27 cellular contexts compared by ENCODE assay signal in the genomic region with DNA sequence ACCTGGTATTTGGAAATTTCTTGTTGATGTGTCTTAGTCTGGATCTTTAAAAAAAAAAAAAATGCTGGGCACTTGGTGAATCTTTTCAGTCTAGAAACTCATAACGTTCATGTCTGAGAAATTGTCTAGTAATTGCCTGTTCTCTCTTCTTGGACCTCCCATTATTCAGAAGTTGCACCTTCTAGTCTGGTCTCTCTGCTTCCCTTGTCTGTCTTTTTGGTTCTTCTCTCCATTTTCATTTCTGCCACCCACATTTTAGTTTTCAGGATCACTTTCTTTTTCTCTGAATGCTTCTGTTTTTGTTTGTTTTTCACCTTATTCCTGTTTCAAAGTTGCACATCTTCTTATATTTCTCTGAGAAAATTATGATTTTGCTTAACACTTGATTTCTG.
"Had no signal": no experiment of that assay in that cellular context is flagged by ENCODE, and none has a peak within 500 bp of the region (broad histone marks: within the 10 kb centered on the region; RNA-seq: fewer than 3 reads in every experiment).

No MANE protein-coding gene starts in this region.

- H3K27ac Mint-ChIP-seq: nephron; neural progenitor cell; progenitor cell of endocrine pancreas; stimulated activated effector memory CD8-positive, alpha-beta T cell treated with anti-CD3 and anti-CD28 coated beads, Interleukin-12 subunit alpha, Interleukin-12 subunit beta, amount 100 ng/mL, for 72 hours; stimulated activated naive B cell treated with anti-CD40 and anti-IgM and Interleukin-4, amounts not matched to agents 10 μg/mL and 1 μg/mL and 100 μg/mL, for 72 hours; stimulated activated naive CD8-positive, alpha-beta T cell treated with anti-CD3 and anti-CD28 coated beads, Interleukin-15, Interleukin-2, amounts not matched to agents 100 ng/mL and 50 ng/mL, for 24 hours had no signal

- H3K27ac ChIP-seq: neural progenitor cell, ovary, parathyroid adenoma, psoas muscle, right lobe of liver, sigmoid colon, stomach, thoracic aorta, thyroid gland, tibial nerve, upper lobe of left lung, vagina had no signal

- H3K4me3 ChIP-seq: neural progenitor cell, ovary, psoas muscle, right lobe of liver, sigmoid colon, stomach, thoracic aorta, thyroid gland, tibial nerve, upper lobe of left lung, vagina had no signal

- H2AFZ ChIP-seq: neural progenitor cell, parathyroid adenoma had no signal

- H3K4me1 ChIP-seq: neural progenitor cell, parathyroid adenoma, psoas muscle, right lobe of liver, sigmoid colon had no signal

- ATAC-seq: psoas muscle; right cardiac atrium; right lobe of liver; stimulated activated effector memory CD8-positive, alpha-beta T cell treated with anti-CD3 and anti-CD28 coated beads, Interleukin-12 subunit alpha, Interleukin-12 subunit beta, amount 100 ng/mL, for 72 hours; stimulated activated naive B cell treated with anti-CD40 and anti-IgM and Interleukin-4, amounts not matched to agents 10 μg/mL and 1 μg/mL and 100 μg/mL, for 72 hours had no signal

- H3K9ac ChIP-seq: neural progenitor cell, parathyroid adenoma had no signal

- H3K36me3 Mint-ChIP-seq: stimulated activated effector memory CD8-positive, alpha-beta T cell treated with anti-CD3 and anti-CD28 coated beads, Interleukin-12 subunit alpha, Interleukin-12 subunit beta, amount 100 ng/mL, for 72 hours had no signal

- H3K4me1 Mint-ChIP-seq: nephron; neural progenitor cell; stimulated activated effector memory CD8-positive, alpha-beta T cell treated with anti-CD3 and anti-CD28 coated beads, Interleukin-12 subunit alpha, Interleukin-12 subunit beta, amount 100 ng/mL, for 72 hours had no signal

- H3K27me3 ChIP-seq: neural progenitor cell, ovary, right lobe of liver, sigmoid colon, stomach, thyroid gland, tibial nerve, upper lobe of left lung, vagina had no signal

- H3K27me3 Mint-ChIP-seq: progenitor cell of endocrine pancreas; stimulated activated naive B cell treated with anti-CD40 and anti-IgM and Interleukin-4, amounts not matched to agents 10 μg/mL and 1 μg/mL and 100 μg/mL, for 72 hours had no signal

- DNase-seq: occipital lobe; ovary; posterior cingulate gyrus; psoas muscle; right cardiac atrium; right lobe of liver; sigmoid colon; small intestine; stimulated activated CD4-positive, alpha-beta T cell treated with anti-CD3 and anti-CD28 coated beads, Interleukin-15, amount 100 ng/mL, for 24 hours; stimulated activated CD4-positive, alpha-beta T cell treated with anti-CD3 and anti-CD28 coated beads, Interleukin-2, amount 100 ng/mL, for 24 hours; stimulated activated CD4-positive, alpha-beta T cell treated with anti-CD3 and anti-CD28 coated beads, Interleukin-2, amount 100 ng/mL, for 48 hours; stimulated activated CD4-positive, alpha-beta T cell treated with anti-CD3 and anti-CD28 coated beads, Interleukin-4, amount 100 ng/mL, for 24 hours; stimulated activated naive B cell treated with anti-CD40 and anti-IgM and Interleukin-4, amounts not matched to agents 10 μg/mL and 1 μg/mL and 100 μg/mL, for 72 hours; stimulated activated naive CD4-positive, alpha-beta T cell treated with Interleukin-2 at 50 U/mL for 16 hours; stomach; thyroid gland; upper lobe of left lung had no signal

- H3K4me3 Mint-ChIP-seq: nephron; neural progenitor cell; stimulated activated effector memory CD8-positive, alpha-beta T cell treated with anti-CD3 and anti-CD28 coated beads, Interleukin-12 subunit alpha, Interleukin-12 subunit beta, amount 100 ng/mL, for 72 hours; stimulated activated naive B cell treated with anti-CD40 and anti-IgM and Interleukin-4, amounts not matched to agents 10 μg/mL and 1 μg/mL and 100 μg/mL, for 72 hours; stimulated activated naive CD8-positive, alpha-beta T cell treated with anti-CD3 and anti-CD28 coated beads, Interleukin-15, Interleukin-2, amounts not matched to agents 100 ng/mL and 50 ng/mL, for 24 hours had no signal

- H3K79me2 ChIP-seq: parathyroid adenoma had no signal

- H3K4me2 ChIP-seq: neural progenitor cell had no signal

- FAIRE-seq: small intestine, urothelium cell line had no signal
